1 cellular context compared by ENCODE assay signal in the genomic region with DNA sequence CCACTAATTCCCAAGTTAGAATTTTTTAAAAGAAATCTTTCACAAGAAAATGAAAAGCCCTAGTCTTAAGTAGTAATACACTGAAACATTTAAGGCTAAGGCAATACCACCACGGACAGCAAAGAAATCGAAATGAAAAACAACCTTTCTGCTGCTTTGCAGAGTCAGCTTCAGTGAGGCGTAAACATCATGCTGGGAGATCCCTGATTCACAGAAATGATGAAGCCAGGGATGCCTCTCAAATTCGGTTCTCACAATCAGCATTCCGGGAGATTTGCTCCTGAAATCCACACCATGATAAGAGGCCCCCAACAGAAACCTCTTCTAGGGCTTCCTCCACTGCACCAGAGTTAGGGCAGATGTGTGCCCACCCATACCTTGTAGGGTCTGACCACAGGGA.
TF ChIP-seq lines count a peak whose summit lies in the region.

No MANE protein-coding gene starts in this region.

TF ChIP-seq in H1, 55 proteins besides CTCF, POLR2A, EP300 and RAD21 (continued from another document):
- TF ChIP-seq RBBP5 (IDR thresholded peaks at IDR 0.05; ENCODE audit: borderline replicate concordance, low read depth, low read length) (no peak), MAFK (IDR thresholded peaks at IDR 0.05; ENCODE audit: low read depth, low read length) (0 out of 2 replicates have a peak, but pooled peaks have one; percentile 14), RXRA (IDR thresholded peaks at IDR 0.05; ENCODE audit: insufficient read depth, low read depth, low read length) (no peak), ASH2L (IDR thresholded peaks at IDR 0.05; ENCODE audit: low read length) (no peak), RNF2 (IDR thresholded peaks at IDR 0.05; ENCODE audit: borderline replicate concordance, low read depth, low read length, missing control alignments, poor library complexity, severe bottlenecking) (no peak), BACH1 (IDR thresholded peaks at IDR 0.05; ENCODE audit: low read length) (peak; percentile 36; the same call in 1 of the 2 replicates)
